In genomic region chr15:88627463-88627862, GRCh38 we compare ENCODE assay signal across 10 cellular contexts. TPM values are rescaled to one million over a fixed set of nuclear protein-coding genes. Genes with fewer than 3 reads are reported as not detected.
DNase-seq lines count a peak whose midpoint lies in the region; ATAC-seq and TF ChIP-seq lines count a peak whose summit lies in the region.
"Had no signal": no experiment of that assay in that cellular context is flagged by ENCODE, and none has a peak within 500 bp of the region (broad histone marks: within the 10 kb centered on the region; RNA-seq: fewer than 3 reads in every experiment).

No MANE protein-coding gene starts in this region.

- no peaks in the 10 kb centered on the region for H3K27me3 Mint-ChIP-seq in activated naive CD4-positive, alpha-beta T cell treated with anti-CD3 and anti-CD28 coated beads, Interleukin-2, amount 10 ng/mL, durations not matched to agents 7 days and 5 days

- H2AFZ ChIP-seq in osteoblast (ENCODE audit: low read length), result no peak overlapping the region

- H3K27me3 ChIP-seq in osteoblast (ENCODE audit: insufficient read depth, low read length), result no peaks in the 10 kb centered on the region

- peak overlapping the region; percentile 91 for H3K27ac Mint-ChIP-seq in activated naive CD4-positive, alpha-beta T cell treated with anti-CD3 and anti-CD28 coated beads, Interleukin-2, amount 10 ng/mL, durations not matched to agents 7 days and 5 days

- CTCF ChIA-PET in activated naive CD4-positive, alpha-beta T cell treated with anti-CD3 and anti-CD28 coated beads, Interleukin-2, amount 10 ng/mL, durations not matched to agents 7 days and 5 days (lab: Charles Lee), result interaction anchor here (0.7 to 1.4 kb wide), 3 partner anchors 9 to 270 kb away, joined by 4 to 5 read pairs (median 4); no protein-coding TSS in a partner anchor

- peaks cover 86% of the 10 kb centered on the region for H4K20me1 ChIP-seq in osteoblast (ENCODE audit: insufficient read depth, low read length)

- peaks cover 100% of the 10 kb centered on the region for H3K79me2 ChIP-seq in osteoblast (ENCODE audit: insufficient read depth, low read length)

- TF ChIP-seq CTCF in osteoblast (IDR thresholded peaks at IDR 0.05; ENCODE audit: extremely low read depth, low read depth, low read length), result no peak

- peaks cover 81% of the 10 kb centered on the region for H3K36me3 ChIP-seq in osteoblast (ENCODE audit: insufficient read depth, low read length)

- peaks cover 32% of the 10 kb centered on the region for H3K4me1 ChIP-seq in osteoblast (ENCODE audit: insufficient read depth, low read length)

- peak; percentile 41 for ATAC-seq in GM21576 (IDR thresholded peaks at IDR 0.05; ENCODE audit: unreplicated experiment)

- H3K4me3 ChIP-seq in osteoblast (ENCODE audit: insufficient read depth, low read length), result no peak overlapping the region

- H3K36me3 Mint-ChIP-seq in activated naive CD4-positive, alpha-beta T cell treated with anti-CD3 and anti-CD28 coated beads, Interleukin-2, amount 10 ng/mL, durations not matched to agents 7 days and 5 days, result peaks cover 75% of the 10 kb centered on the region

- no peak overlapping the region for H3K27ac ChIP-seq in osteoblast (ENCODE audit: low read depth, low read length)

- peak overlapping the region; percentile 25 for H3K4me3 Mint-ChIP-seq in activated naive CD4-positive, alpha-beta T cell treated with anti-CD3 and anti-CD28 coated beads, Interleukin-2, amount 10 ng/mL, durations not matched to agents 7 days and 5 days
- H3K4me3 Mint-ChIP-seq: brain had no signal

- DNase-seq in RPMI8226 (peak; percentile 41), nucleus accumbens (lab: John Stamatoyannopoulos, UW) (no peak), MV-4-11 (lab: John Stamatoyannopoulos, UW) (no peak), osteoblast (ENCODE audit: insufficient read length, low spot score, missing footprints) (no peak), LoVo (ENCODE audit: low spot score) (no peak)
- DNase-seq in activated naive CD4-positive, alpha-beta T cell treated with anti-CD3 and anti-CD28 coated beads, Interleukin-2, amount 10 ng/mL, durations not matched to agents 7 days and 5 days, result peak; percentile 90
- peak; percentile 44 to 57 for DNase-seq in stimulated activated CD4-positive, alpha-beta T cell treated with anti-CD3 and anti-CD28 coated beads, Interleukin-2, amount 100 ng/mL, for 24 hours
- DNase-seq: NCI-H526 treated with DMSO at 0.1 percent for 48 hours had no signal

- no peaks in the 10 kb centered on the region for H3K9me3 Mint-ChIP-seq in activated naive CD4-positive, alpha-beta T cell treated with anti-CD3 and anti-CD28 coated beads, Interleukin-2, amount 10 ng/mL, durations not matched to agents 7 days and 5 days

- H3K4me2 ChIP-seq in osteoblast (ENCODE audit: insufficient read depth, low read length), result no peak overlapping the region

- H3K4me1 Mint-ChIP-seq in activated naive CD4-positive, alpha-beta T cell treated with anti-CD3 and anti-CD28 coated beads, Interleukin-2, amount 10 ng/mL, durations not matched to agents 7 days and 5 days, result peaks cover 99% of the 10 kb centered on the region

- no peaks in the 10 kb centered on the region for H3K9me3 ChIP-seq in osteoblast (ENCODE audit: low read depth, low read length)

RNA-seq across cellular contexts. Expression of gene AEN, which starts 6.3 kb away (rescaled TPM):
- 43.9 and 46.3 TPM in 2 replicates for total RNA-seq in osteoblast

RNA-seq across cellular contexts. Expression of gene ISG20, which starts 11.4 kb away (rescaled TPM):
- total RNA-seq in osteoblast, result 2.1 and 3.3 TPM in 2 replicates

Comparison
In these comparisons a context has a peak if more than half of its experiments do, and no peak if none do; other contexts are left out.
1. DNase-seq: peak in RPMI8226 (single experiment), activated naive CD4-positive, alpha-beta T cell treated with anti-CD3 and anti-CD28 coated beads, Interleukin-2, amount 10 ng/mL, durations not matched to agents 7 days and 5 days (single experiment) and stimulated activated CD4-positive, alpha-beta T cell treated with anti-CD3 and anti-CD28 coated beads, Interleukin-2, amount 100 ng/mL, for 24 hours (2 of 2); none in nucleus accumbens (0 of 56), MV-4-11 (single experiment), osteoblast (single experiment) and LoVo (single experiment).